In genomic region chr1:223010552-223011229, GRCh38 we compare ENCODE assay signal across 13 cellular contexts.
A peak's percentile ranks its signal among the peaks of the same experiment; 100 is the strongest.
DNase-seq lines count a peak whose midpoint lies in the region; ATAC-seq and TF ChIP-seq lines count a peak whose summit lies in the region.
"Had no signal": no experiment of that assay in that cellular context is flagged by ENCODE, and none has a peak within 500 bp of the region (broad histone marks: within the 10 kb centered on the region; RNA-seq: fewer than 3 reads in every experiment).

No MANE protein-coding gene starts in this region.

- intact Hi-C loops in sciatic nerve (cut with DNase I), result no loop called here

- CTCF ChIA-PET in WTC11 (lab: Charles Lee), result interaction anchor here (0.9 to 2.2 kb wide), 4 partner anchors 79 to 123 kb away, joined by 3 to 7 read pairs (median 4); no protein-coding TSS in a partner anchor
- CTCF ChIA-PET in activated CD8-positive, alpha-beta T cell treated with anti-CD3 and anti-CD28 coated beads, Interleukin-2, amount 10 ng/mL, durations not matched to agents 7 days and 5 days (lab: Charles Lee), result interaction anchor here (0.7 to 1.0 kb wide), 2 partner anchors 79 to 123 kb away, joined by 3 read pairs; no protein-coding TSS in a partner anchor

- H3K9me3 Mint-ChIP-seq in WTC11, result no peaks in the 10 kb centered on the region
- H3K9me3 Mint-ChIP-seq in stimulated activated memory B cell treated with anti-CD40 and anti-IgM and Interleukin-4, amounts not matched to agents 10 μg/mL and 1 μg/mL and 100 μg/mL, for 72 hours, result no peaks in the 10 kb centered on the region
- H3K9me3 Mint-ChIP-seq in activated CD8-positive, alpha-beta T cell treated with anti-CD3 and anti-CD28 coated beads, Interleukin-2, amount 10 ng/mL, durations not matched to agents 7 days and 5 days (ENCODE audit: insufficient read depth), result no peaks in the 10 kb centered on the region
- H3K9me3 Mint-ChIP-seq: activated B cell treated with CpG ODN at 0.5 μM for 24 hours; activated naive CD8-positive, alpha-beta T cell treated with anti-CD3 and anti-CD28 coated beads, Interleukin-2, amount 50 U/mL, for 24 hours had no signal

- peaks cover 65% of the 10 kb centered on the region for H3K4me1 Mint-ChIP-seq in WTC11
- no peaks in the 10 kb centered on the region for H3K4me1 Mint-ChIP-seq in stimulated activated memory B cell treated with anti-CD40 and anti-IgM and Interleukin-4, amounts not matched to agents 10 μg/mL and 1 μg/mL and 100 μg/mL, for 72 hours
- no peaks in the 10 kb centered on the region for H3K4me1 Mint-ChIP-seq in activated CD8-positive, alpha-beta T cell treated with anti-CD3 and anti-CD28 coated beads, Interleukin-2, amount 10 ng/mL, durations not matched to agents 7 days and 5 days (ENCODE audit: low read depth)
- H3K4me1 Mint-ChIP-seq: activated B cell treated with CpG ODN at 0.5 μM for 24 hours; activated naive CD8-positive, alpha-beta T cell treated with anti-CD3 and anti-CD28 coated beads, Interleukin-2, amount 50 U/mL, for 24 hours had no signal

- peak overlapping the region; percentile 86 for H3K27ac Mint-ChIP-seq in WTC11
- no peak overlapping the region for H3K27ac Mint-ChIP-seq in stimulated activated memory B cell treated with anti-CD40 and anti-IgM and Interleukin-4, amounts not matched to agents 10 μg/mL and 1 μg/mL and 100 μg/mL, for 72 hours
- no peak overlapping the region for H3K27ac Mint-ChIP-seq in activated CD8-positive, alpha-beta T cell treated with anti-CD3 and anti-CD28 coated beads, Interleukin-2, amount 10 ng/mL, durations not matched to agents 7 days and 5 days
- H3K27ac Mint-ChIP-seq: activated B cell treated with CpG ODN at 0.5 μM for 24 hours; activated naive CD8-positive, alpha-beta T cell treated with anti-CD3 and anti-CD28 coated beads, Interleukin-2, amount 50 U/mL, for 24 hours had no signal

- no peak for TF ChIP-seq CTCF in WTC11 (IDR thresholded peaks at IDR 0.05)

- H3K27me3 ChIP-seq in H7 (ENCODE audit: control insufficient read depth, insufficient read depth, low read length), result no peaks in the 10 kb centered on the region

- peaks cover 22% of the 10 kb centered on the region for H3K36me3 Mint-ChIP-seq in WTC11
- peaks cover 5% of the 10 kb centered on the region for H3K36me3 Mint-ChIP-seq in stimulated activated memory B cell treated with anti-CD40 and anti-IgM and Interleukin-4, amounts not matched to agents 10 μg/mL and 1 μg/mL and 100 μg/mL, for 72 hours
- no peaks in the 10 kb centered on the region for H3K36me3 Mint-ChIP-seq in activated CD8-positive, alpha-beta T cell treated with anti-CD3 and anti-CD28 coated beads, Interleukin-2, amount 10 ng/mL, durations not matched to agents 7 days and 5 days (ENCODE audit: low read depth)

- peak overlapping the region; percentile 25 for H3K4me3 Mint-ChIP-seq in WTC11
- no peak overlapping the region for H3K4me3 Mint-ChIP-seq in stimulated activated memory B cell treated with anti-CD40 and anti-IgM and Interleukin-4, amounts not matched to agents 10 μg/mL and 1 μg/mL and 100 μg/mL, for 72 hours
- no peak overlapping the region for H3K4me3 Mint-ChIP-seq in activated CD8-positive, alpha-beta T cell treated with anti-CD3 and anti-CD28 coated beads, Interleukin-2, amount 10 ng/mL, durations not matched to agents 7 days and 5 days
- H3K4me3 Mint-ChIP-seq: activated B cell treated with CpG ODN at 0.5 μM for 24 hours; activated naive CD8-positive, alpha-beta T cell treated with anti-CD3 and anti-CD28 coated beads, Interleukin-2, amount 50 U/mL, for 24 hours had no signal

- peak; percentile 51 for DNase-seq in H7
- no peak for DNase-seq in WTC11 (ENCODE audit: low spot score)
- peak; percentile 48 for DNase-seq in iris pigment epithelial cell (ENCODE audit: low read depth)
- DNase-seq in sciatic nerve (ENCODE audit: low spot score), result no peak
- DNase-seq in HUDEP-2 (lab: John Stamatoyannopoulos, UW; ENCODE audit: unreplicated experiment in 76 of 76), result no peak
- no peak for DNase-seq in mesenteric fat pad (ENCODE audit: low spot score)
- DNase-seq in activated CD8-positive, alpha-beta T cell treated with anti-CD3 and anti-CD28 coated beads, Interleukin-2, amount 10 ng/mL, durations not matched to agents 7 days and 5 days, result no peak
- DNase-seq: activated B cell treated with CpG ODN at 0.5 μM for 24 hours; activated naive CD8-positive, alpha-beta T cell treated with anti-CD3 and anti-CD28 coated beads, Interleukin-2, amount 50 U/mL, for 24 hours; NCI-H1092 treated with DMSO at 0.1 percent for 48 hours; NCI-H524 treated with DMSO at 0.1 percent for 48 hours; SHP77 had no signal

- ATAC-seq in WTC11 (peak; percentile 18), sciatic nerve (peak; percentile 80)
- no peak for ATAC-seq in stimulated activated memory B cell treated with anti-CD40 and anti-IgM and Interleukin-4, amounts not matched to agents 10 μg/mL and 1 μg/mL and 100 μg/mL, for 72 hours
- ATAC-seq in activated CD8-positive, alpha-beta T cell treated with anti-CD3 and anti-CD28 coated beads, Interleukin-2, amount 10 ng/mL, durations not matched to agents 7 days and 5 days, result no peak
- ATAC-seq: activated naive CD8-positive, alpha-beta T cell treated with anti-CD3 and anti-CD28 coated beads, Interleukin-2, amount 50 U/mL, for 24 hours had no signal

- peaks cover 3% of the 10 kb centered on the region for H3K36me3 ChIP-seq in H7 (replicated peaks; ENCODE audit: control insufficient read depth, insufficient read depth, low read length)

- POLR2A ChIA-PET in WTC11 (lab: Charles Lee), result interaction anchor here (0.8 kb wide), 1 partner anchor 12 kb away, joined by 3 read pairs; no protein-coding TSS in a partner anchor
- POLR2A ChIA-PET in activated CD8-positive, alpha-beta T cell treated with anti-CD3 and anti-CD28 coated beads, Interleukin-2, amount 10 ng/mL, durations not matched to agents 7 days and 5 days (lab: Charles Lee), result no interaction called here

- no peak overlapping the region for H3K4me3 ChIP-seq in H7 (ENCODE audit: insufficient read depth, low read depth, low read length)

- H3K27me3 Mint-ChIP-seq in WTC11 (ENCODE audit: low read depth), result peaks cover 47% of the 10 kb centered on the region
- H3K27me3 Mint-ChIP-seq in stimulated activated memory B cell treated with anti-CD40 and anti-IgM and Interleukin-4, amounts not matched to agents 10 μg/mL and 1 μg/mL and 100 μg/mL, for 72 hours, result no peaks in the 10 kb centered on the region
- peaks cover 30% of the 10 kb centered on the region for H3K27me3 Mint-ChIP-seq in activated CD8-positive, alpha-beta T cell treated with anti-CD3 and anti-CD28 coated beads, Interleukin-2, amount 10 ng/mL, durations not matched to agents 7 days and 5 days (ENCODE audit: low read depth)

TF ChIP-seq in WTC11, 78 proteins besides CTCF, POLR2A, EP300 and RAD21:
- TF ChIP-seq ZSCAN18 (CRISPR knock-in tag; IDR thresholded peaks at IDR 0.05) (no peak), ZNF138 (CRISPR knock-in tag; conservative IDR thresholded peaks at IDR 0.05) (no peak)
- TF ChIP-seq, protein P1, sequence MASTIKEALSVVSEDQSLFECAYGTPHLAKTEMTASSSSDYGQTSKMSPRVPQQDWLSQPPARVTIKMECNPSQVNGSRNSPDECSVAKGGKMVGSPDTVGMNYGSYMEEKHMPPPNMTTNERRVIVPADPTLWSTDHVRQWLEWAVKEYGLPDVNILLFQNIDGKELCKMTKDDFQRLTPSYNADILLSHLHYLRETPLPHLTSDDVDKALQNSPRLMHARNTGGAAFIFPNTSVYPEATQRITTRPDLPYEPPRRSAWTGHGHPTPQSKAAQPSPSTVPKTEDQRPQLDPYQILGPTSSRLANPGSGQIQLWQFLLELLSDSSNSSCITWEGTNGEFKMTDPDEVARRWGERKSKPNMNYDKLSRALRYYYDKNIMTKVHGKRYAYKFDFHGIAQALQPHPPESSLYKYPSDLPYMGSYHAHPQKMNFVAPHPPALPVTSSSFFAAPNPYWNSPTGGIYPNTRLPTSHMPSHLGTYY (CRISPR knock-in tag; IDR thresholded peaks at IDR 0.05), result peak; percentile 34; the same call in 1 of the 2 replicates

Comparison
In these comparisons a context has a peak if more than half of its experiments do, and no peak if none do; other contexts are left out.
1. DNase-seq: peak in H7 (single experiment) and iris pigment epithelial cell (single experiment); none in WTC11 (single experiment), sciatic nerve (single experiment), HUDEP-2 (0 of 76), mesenteric fat pad (single experiment) and activated CD8-positive, alpha-beta T cell treated with anti-CD3 and anti-CD28 coated beads, Interleukin-2, amount 10 ng/mL, durations not matched to agents 7 days and 5 days (single experiment).
2. ATAC-seq: peak in WTC11 (single experiment) and sciatic nerve (single experiment); none in stimulated activated memory B cell treated with anti-CD40 and anti-IgM and Interleukin-4, amounts not matched to agents 10 μg/mL and 1 μg/mL and 100 μg/mL, for 72 hours (single experiment) and activated CD8-positive, alpha-beta T cell treated with anti-CD3 and anti-CD28 coated beads, Interleukin-2, amount 10 ng/mL, durations not matched to agents 7 days and 5 days (single experiment).